ENCODE assay signal across 18 cellular contexts in the genomic region with DNA sequence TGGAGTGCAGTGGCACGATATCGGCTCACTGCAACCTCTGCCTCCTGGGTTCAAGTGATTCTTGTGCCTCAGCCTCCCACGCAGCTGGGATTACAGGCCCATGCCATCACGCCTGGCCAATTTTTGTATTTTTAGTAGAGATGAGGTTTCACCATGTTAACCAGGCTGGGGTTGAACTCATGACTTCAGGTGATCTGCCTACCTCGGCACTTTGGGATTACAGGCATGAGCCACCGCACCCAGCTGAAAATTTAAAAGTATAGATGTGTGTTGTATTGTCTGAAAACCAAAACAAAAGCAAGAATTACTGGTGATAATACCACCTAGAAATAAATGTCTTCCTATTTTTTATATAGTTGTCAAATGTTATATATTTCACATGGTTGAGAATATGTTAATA.
DNase-seq lines count a peak whose midpoint lies in the region; ATAC-seq and TF ChIP-seq lines count a peak whose summit lies in the region.
"Had no signal": no experiment of that assay in that cellular context is flagged by ENCODE, and none has a peak within 500 bp of the region (broad histone marks: within the 10 kb centered on the region; RNA-seq: fewer than 3 reads in every experiment).

No MANE protein-coding gene starts in this region.

- POLR2A ChIA-PET in PC-3 (lab: Charles Lee; ENCODE audit: unreplicated experiment), result no interaction called here

- no peak overlapping the region for H4K12ac ChIP-seq in trophoblast cell (ENCODE audit: low read depth, low read length)

- no peak overlapping the region for H3K4ac ChIP-seq in trophoblast cell (ENCODE audit: low read depth, low read length)

- no peak overlapping the region for H3K9ac ChIP-seq in PC-3 (ENCODE audit: low read length)
- no peak overlapping the region for H3K9ac ChIP-seq in trophoblast cell (ENCODE audit: low read length)
- H3K9ac ChIP-seq: BLaER1, GM23248 had no signal

- no peaks in the 10 kb centered on the region for H3K27me3 ChIP-seq in PC-3 (ENCODE audit: low read length)
- no peaks in the 10 kb centered on the region for H3K27me3 ChIP-seq in trophoblast cell (ENCODE audit: insufficient read depth, low read length)
- H3K27me3 ChIP-seq: BLaER1 had no signal

- peak overlapping the region; percentile 77 for H2BK12ac ChIP-seq in trophoblast cell (ENCODE audit: low read length)

- H3K36me3 ChIP-seq in PC-3 (ENCODE audit: low read depth, low read length) (no peaks in the 10 kb centered on the region; the same call in 1 of the 2 replicates), trophoblast cell (ENCODE audit: control insufficient read depth in 1 of 2, insufficient read depth in 2 of 2, low read length in 2 of 2) (peaks cover 0 to 3% of the 10 kb centered on the region in 2 experiments)
- H3K36me3 ChIP-seq: BLaER1 had no signal

- H3K27ac ChIP-seq in PC-3 (ENCODE audit: low read length), result peak overlapping the region; percentile 69
- H3K27ac ChIP-seq in epithelial cell of prostate, result peak overlapping the region; percentile 94
- H3K27ac ChIP-seq in trophoblast cell (ENCODE audit: low read depth, low read length), result no peak overlapping the region
- H3K27ac ChIP-seq: BLaER1, C4-2B, GM23248 had no signal

- BruUV-seq in PC-3 (replicated peaks; lab: Mats Ljungman, UMichigan), result no TSS peak

- no peak overlapping the region for H2AFZ ChIP-seq in PC-3 (ENCODE audit: low read length)
- H2AFZ ChIP-seq in trophoblast cell (ENCODE audit: insufficient read depth, low read length, poor library complexity), result no peak overlapping the region
- H2AFZ ChIP-seq: GM23248 had no signal

- TF ChIP-seq CTCF in PC-3 (conservative IDR thresholded peaks at IDR 0.05; ENCODE audit: low read depth, low read length), result no peak

- WGBS in trophoblast cell (ENCODE audit: extremely low coverage, insufficient coverage, insufficient read length), result no CpG with 5 or more reads among the region's 6 CpGs

- intact Hi-C loops in PC-3 (cut with micrococcal nuclease), result no loop called here

- H2BK5ac ChIP-seq in trophoblast cell (ENCODE audit: low read depth, low read length, poor library complexity), result peak overlapping the region; percentile 47

- no peak overlapping the region for H4K8ac ChIP-seq in trophoblast cell (ENCODE audit: low read depth, low read length)

- H3K4me1 ChIP-seq in PC-3 (ENCODE audit: insufficient read depth, low read length) (peaks cover 49% of the 10 kb centered on the region), trophoblast cell (ENCODE audit: control insufficient read depth in 1 of 2, insufficient read depth in 2 of 2, low read length in 2 of 2) (peaks cover 2 to 10% of the 10 kb centered on the region in 2 experiments)

- no peak for ATAC-seq in PC-3
- no peak for ATAC-seq in GM21390 (IDR thresholded peaks at IDR 0.05; ENCODE audit: unreplicated experiment)
- ATAC-seq: CD8-positive, alpha-beta T cell had no signal

- peaks cover 7% of the 10 kb centered on the region for H3F3A ChIP-seq in PC-3 (ENCODE audit: low read length, unreplicated experiment)

- no peak for DNase-seq in PC-3
- no peak for DNase-seq in epithelial cell of prostate (ENCODE audit: low read depth, low spot score)
- no peak for DNase-seq in trophoblast cell
- no peak for DNase-seq in DMS153 treated with DMSO at 0.1 percent for 48 hours (lab: John Stamatoyannopoulos, UW; ENCODE audit: unreplicated experiment)
- no peak for DNase-seq in NCI-H1417 treated with DMSO at 0.1 percent for 48 hours (lab: John Stamatoyannopoulos, UW)
- DNase-seq: Caco-2; CD4-positive, CD25-positive, alpha-beta regulatory T cell; CD8-positive, alpha-beta T cell; DMS153; DMS79; EL; GDM1; GM23248; H7; HCEC 1CT had no signal

- CTCF ChIA-PET in PC-3 (lab: Charles Lee), result no interaction called here

- H3K9me2 ChIP-seq in PC-3 (replicated peaks; ENCODE audit: low read length), result no peaks in the 10 kb centered on the region

- no peak overlapping the region for H3K23ac ChIP-seq in trophoblast cell (ENCODE audit: low read length)

- H4K20me1 ChIP-seq in PC-3 (ENCODE audit: low read length), result no peaks in the 10 kb centered on the region
- H4K20me1 ChIP-seq: BLaER1 had no signal

- H2BK120ac ChIP-seq in trophoblast cell (ENCODE audit: insufficient read depth, low read length, poor library complexity), result no peak overlapping the region

- H3K79me1 ChIP-seq in trophoblast cell (ENCODE audit: low read length), result peaks cover 21% of the 10 kb centered on the region

- H3K4me3 ChIP-seq in PC-3 (ENCODE audit: low read length), result no peak overlapping the region
- no peak overlapping the region for H3K4me3 ChIP-seq in trophoblast cell (ENCODE audit: low read depth, low read length)
- H3K4me3 ChIP-seq: BLaER1, GM23248 had no signal

- no peak overlapping the region for H3K14ac ChIP-seq in trophoblast cell (ENCODE audit: low read length)

- no peaks in the 10 kb centered on the region for H3K79me2 ChIP-seq in PC-3 (ENCODE audit: low read length)
- H3K79me2 ChIP-seq in trophoblast cell (ENCODE audit: control insufficient read depth, insufficient read depth, low read length, poor library complexity), result no peaks in the 10 kb centered on the region

- H3K4me2 ChIP-seq in PC-3 (ENCODE audit: low read length) (0 out of 2 replicates have a peak overlapping the region, but pooled peaks have one; percentile 2), trophoblast cell (ENCODE audit: low read length) (no peak overlapping the region)
- H3K4me2 ChIP-seq: BLaER1 had no signal

- H3K18ac ChIP-seq in trophoblast cell (ENCODE audit: low read length), result peak overlapping the region; percentile 84

- peak overlapping the region; percentile 85 for H2AK5ac ChIP-seq in trophoblast cell (ENCODE audit: low read length)

- H4K91ac ChIP-seq in trophoblast cell (ENCODE audit: low read depth, low read length), result peak overlapping the region; percentile 82

- H3K9me3 ChIP-seq in PC-3 (ENCODE audit: low read length) (no peaks in the 10 kb centered on the region), trophoblast cell (ENCODE audit: insufficient read depth, low read depth, low read length) (no peaks in the 10 kb centered on the region)
- H3K9me3 ChIP-seq: BLaER1, Caco-2 had no signal
